1 cellular context compared by ENCODE assay signal in the genomic region with DNA sequence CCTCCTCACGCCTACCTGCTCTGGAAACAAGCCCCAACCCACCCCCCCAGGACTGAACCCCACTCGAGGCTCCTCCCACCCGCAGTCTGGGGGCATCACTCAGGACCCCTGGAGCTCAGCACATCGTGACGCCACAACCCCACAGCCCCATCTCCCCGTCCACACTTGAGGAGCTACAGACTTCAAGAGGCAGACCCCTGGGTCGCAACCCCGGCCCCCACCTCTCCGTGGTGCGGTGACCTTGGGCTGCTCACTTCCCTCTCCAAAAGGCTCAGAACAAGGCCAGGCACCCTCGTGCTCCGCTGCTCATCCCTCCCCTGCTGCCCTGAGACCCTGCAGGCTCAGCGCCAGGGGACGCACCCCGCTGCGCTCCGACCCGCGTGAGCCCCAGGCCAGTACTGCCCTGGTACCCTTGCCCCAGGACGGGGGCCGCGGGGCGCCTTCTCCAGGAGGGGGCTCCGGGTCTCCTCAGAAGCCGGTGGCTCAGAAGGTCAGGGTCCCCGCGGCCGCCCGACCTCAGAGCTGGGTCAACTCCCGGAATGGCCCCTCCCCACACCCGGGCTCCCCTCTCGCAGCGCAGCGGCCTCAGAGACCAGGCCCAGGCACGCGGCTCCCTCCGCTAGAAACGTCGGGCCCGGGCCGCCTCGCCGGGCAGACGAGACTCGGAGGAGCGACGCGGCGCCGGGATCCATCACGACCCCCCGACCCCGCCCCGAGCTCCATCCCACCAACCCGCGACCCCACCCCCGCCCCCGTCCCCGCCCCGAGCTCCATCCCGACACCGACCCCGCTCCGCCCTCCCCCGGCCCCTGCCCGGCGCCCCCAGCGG.
A peak's percentile ranks its signal among the peaks of the same experiment; 100 is the strongest.
TF ChIP-seq lines count a peak whose summit lies in the region.

No MANE protein-coding gene starts in this region.

TF ChIP-seq in HepG2, 621 proteins besides CTCF, POLR2A, EP300 and RAD21 (continued from another document and continues in another):
- TF ChIP-seq, protein P1, sequence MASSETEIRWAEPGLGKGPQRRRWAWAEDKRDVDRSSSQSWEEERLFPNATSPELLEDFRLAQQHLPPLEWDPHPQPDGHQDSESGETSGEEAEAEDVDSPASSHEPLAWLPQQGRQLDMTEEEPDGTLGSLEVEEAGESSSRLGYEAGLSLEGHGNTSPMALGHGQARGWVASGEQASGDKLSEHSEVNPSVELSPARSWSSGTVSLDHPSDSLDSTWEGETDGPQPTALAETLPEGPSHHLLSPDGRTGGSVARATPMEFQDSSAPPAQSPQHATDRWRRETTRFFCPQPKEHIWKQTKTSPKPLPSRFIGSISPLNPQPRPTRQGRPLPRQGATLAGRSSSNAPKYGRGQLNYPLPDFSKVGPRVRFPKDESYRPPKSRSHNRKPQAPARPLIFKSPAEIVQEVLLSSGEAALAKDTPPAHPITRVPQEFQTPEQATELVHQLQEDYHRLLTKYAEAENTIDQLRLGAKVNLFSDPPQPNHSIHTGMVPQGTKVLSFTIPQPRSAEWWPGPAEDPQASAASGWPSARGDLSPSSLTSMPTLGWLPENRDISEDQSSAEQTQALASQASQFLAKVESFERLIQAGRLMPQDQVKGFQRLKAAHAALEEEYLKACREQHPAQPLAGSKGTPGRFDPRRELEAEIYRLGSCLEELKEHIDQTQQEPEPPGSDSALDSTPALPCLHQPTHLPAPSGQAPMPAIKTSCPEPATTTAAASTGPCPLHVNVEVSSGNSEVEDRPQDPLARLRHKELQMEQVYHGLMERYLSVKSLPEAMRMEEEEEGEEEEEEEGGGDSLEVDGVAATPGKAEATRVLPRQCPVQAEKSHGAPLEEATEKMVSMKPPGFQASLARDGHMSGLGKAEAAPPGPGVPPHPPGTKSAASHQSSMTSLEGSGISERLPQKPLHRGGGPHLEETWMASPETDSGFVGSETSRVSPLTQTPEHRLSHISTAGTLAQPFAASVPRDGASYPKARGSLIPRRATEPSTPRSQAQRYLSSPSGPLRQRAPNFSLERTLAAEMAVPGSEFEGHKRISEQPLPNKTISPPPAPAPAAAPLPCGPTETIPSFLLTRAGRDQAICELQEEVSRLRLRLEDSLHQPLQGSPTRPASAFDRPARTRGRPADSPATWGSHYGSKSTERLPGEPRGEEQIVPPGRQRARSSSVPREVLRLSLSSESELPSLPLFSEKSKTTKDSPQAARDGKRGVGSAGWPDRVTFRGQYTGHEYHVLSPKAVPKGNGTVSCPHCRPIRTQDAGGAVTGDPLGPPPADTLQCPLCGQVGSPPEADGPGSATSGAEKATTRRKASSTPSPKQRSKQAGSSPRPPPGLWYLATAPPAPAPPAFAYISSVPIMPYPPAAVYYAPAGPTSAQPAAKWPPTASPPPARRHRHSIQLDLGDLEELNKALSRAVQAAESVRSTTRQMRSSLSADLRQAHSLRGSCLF (CRISPR knock-in tag; IDR thresholded peaks at IDR 0.05; ENCODE audit: borderline replicate concordance) = no peak
- no peak for TF ChIP-seq LCORL (IDR thresholded peaks at IDR 0.05)
- no peak for TF ChIP-seq LCORL (CRISPR knock-in tag; IDR thresholded peaks at IDR 0.05)
- TF ChIP-seq, protein P2, sequence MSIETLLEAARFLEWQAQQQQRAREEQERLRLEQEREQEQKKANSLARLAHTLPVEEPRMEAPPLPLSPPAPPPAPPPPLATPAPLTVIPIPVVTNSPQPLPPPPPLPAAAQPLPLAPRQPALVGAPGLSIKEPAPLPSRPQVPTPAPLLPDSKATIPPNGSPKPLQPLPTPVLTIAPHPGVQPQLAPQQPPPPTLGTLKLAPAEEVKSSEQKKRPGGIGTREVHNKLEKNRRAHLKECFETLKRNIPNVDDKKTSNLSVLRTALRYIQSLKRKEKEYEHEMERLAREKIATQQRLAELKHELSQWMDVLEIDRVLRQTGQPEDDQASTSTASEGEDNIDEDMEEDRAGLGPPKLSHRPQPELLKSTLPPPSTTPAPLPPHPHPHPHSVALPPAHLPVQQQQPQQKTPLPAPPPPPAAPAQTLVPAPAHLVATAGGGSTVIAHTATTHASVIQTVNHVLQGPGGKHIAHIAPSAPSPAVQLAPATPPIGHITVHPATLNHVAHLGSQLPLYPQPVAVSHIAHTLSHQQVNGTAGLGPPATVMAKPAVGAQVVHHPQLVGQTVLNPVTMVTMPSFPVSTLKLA (IDR thresholded peaks at IDR 0.05) = no peak
- no peak for TF ChIP-seq FOXA1 (IDR thresholded peaks at IDR 0.05)
- TF ChIP-seq FOXA1 (CRISPR knock-in tag; IDR thresholded peaks at IDR 0.05) = no peak
- peak; percentile 14; the same call in 1 of the 2 replicates for TF ChIP-seq ZNF556 (CRISPR knock-in tag; IDR thresholded peaks at IDR 0.05; ENCODE audit: borderline replicate concordance)
- TF ChIP-seq ZFP82 (CRISPR knock-in tag; IDR thresholded peaks at IDR 0.05; ENCODE audit: borderline replicate concordance) = no peak
- TF ChIP-seq FOXK1 (CRISPR knock-in tag; IDR thresholded peaks at IDR 0.05; ENCODE audit: borderline replicate concordance, low read depth) = no peak
- no peak for TF ChIP-seq ZNF224 (CRISPR knock-in tag; IDR thresholded peaks at IDR 0.05)
- no peak for TF ChIP-seq ZNF446 (CRISPR knock-in tag; IDR thresholded peaks at IDR 0.05)
- 0 out of 2 replicates have a peak, but pooled peaks have one; percentile 23 for TF ChIP-seq ZNF572 (CRISPR knock-in tag; IDR thresholded peaks at IDR 0.05)
- no peak for TF ChIP-seq IRX3 (CRISPR knock-in tag; IDR thresholded peaks at IDR 0.05; ENCODE audit: borderline replicate concordance, low read depth)
- TF ChIP-seq SMAD9 (CRISPR knock-in tag; IDR thresholded peaks at IDR 0.05) = no peak
- TF ChIP-seq, protein P3, sequence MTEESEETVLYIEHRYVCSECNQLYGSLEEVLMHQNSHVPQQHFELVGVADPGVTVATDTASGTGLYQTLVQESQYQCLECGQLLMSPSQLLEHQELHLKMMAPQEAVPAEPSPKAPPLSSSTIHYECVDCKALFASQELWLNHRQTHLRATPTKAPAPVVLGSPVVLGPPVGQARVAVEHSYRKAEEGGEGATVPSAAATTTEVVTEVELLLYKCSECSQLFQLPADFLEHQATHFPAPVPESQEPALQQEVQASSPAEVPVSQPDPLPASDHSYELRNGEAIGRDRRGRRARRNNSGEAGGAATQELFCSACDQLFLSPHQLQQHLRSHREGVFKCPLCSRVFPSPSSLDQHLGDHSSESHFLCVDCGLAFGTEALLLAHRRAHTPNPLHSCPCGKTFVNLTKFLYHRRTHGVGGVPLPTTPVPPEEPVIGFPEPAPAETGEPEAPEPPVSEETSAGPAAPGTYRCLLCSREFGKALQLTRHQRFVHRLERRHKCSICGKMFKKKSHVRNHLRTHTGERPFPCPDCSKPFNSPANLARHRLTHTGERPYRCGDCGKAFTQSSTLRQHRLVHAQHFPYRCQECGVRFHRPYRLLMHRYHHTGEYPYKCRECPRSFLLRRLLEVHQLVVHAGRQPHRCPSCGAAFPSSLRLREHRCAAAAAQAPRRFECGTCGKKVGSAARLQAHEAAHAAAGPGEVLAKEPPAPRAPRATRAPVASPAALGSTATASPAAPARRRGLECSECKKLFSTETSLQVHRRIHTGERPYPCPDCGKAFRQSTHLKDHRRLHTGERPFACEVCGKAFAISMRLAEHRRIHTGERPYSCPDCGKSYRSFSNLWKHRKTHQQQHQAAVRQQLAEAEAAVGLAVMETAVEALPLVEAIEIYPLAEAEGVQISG (CRISPR knock-in tag; IDR thresholded peaks at IDR 0.05) = no peak; the same call in 1 of the 2 replicates
- no peak; the same call in 1 of the 2 replicates for TF ChIP-seq HOXA3 (CRISPR knock-in tag; IDR thresholded peaks at IDR 0.05)
- no peak for TF ChIP-seq KLF12 (CRISPR knock-in tag; IDR thresholded peaks at IDR 0.05; ENCODE audit: borderline replicate concordance)
- no peak for TF ChIP-seq ZNF567 (CRISPR knock-in tag; IDR thresholded peaks at IDR 0.05; ENCODE audit: borderline replicate concordance)
- no peak for TF ChIP-seq JDP2 (CRISPR knock-in tag; IDR thresholded peaks at IDR 0.05; ENCODE audit: borderline replicate concordance)
- no peak for TF ChIP-seq MTF1 (CRISPR knock-in tag; IDR thresholded peaks at IDR 0.05)
- TF ChIP-seq, protein P4, sequence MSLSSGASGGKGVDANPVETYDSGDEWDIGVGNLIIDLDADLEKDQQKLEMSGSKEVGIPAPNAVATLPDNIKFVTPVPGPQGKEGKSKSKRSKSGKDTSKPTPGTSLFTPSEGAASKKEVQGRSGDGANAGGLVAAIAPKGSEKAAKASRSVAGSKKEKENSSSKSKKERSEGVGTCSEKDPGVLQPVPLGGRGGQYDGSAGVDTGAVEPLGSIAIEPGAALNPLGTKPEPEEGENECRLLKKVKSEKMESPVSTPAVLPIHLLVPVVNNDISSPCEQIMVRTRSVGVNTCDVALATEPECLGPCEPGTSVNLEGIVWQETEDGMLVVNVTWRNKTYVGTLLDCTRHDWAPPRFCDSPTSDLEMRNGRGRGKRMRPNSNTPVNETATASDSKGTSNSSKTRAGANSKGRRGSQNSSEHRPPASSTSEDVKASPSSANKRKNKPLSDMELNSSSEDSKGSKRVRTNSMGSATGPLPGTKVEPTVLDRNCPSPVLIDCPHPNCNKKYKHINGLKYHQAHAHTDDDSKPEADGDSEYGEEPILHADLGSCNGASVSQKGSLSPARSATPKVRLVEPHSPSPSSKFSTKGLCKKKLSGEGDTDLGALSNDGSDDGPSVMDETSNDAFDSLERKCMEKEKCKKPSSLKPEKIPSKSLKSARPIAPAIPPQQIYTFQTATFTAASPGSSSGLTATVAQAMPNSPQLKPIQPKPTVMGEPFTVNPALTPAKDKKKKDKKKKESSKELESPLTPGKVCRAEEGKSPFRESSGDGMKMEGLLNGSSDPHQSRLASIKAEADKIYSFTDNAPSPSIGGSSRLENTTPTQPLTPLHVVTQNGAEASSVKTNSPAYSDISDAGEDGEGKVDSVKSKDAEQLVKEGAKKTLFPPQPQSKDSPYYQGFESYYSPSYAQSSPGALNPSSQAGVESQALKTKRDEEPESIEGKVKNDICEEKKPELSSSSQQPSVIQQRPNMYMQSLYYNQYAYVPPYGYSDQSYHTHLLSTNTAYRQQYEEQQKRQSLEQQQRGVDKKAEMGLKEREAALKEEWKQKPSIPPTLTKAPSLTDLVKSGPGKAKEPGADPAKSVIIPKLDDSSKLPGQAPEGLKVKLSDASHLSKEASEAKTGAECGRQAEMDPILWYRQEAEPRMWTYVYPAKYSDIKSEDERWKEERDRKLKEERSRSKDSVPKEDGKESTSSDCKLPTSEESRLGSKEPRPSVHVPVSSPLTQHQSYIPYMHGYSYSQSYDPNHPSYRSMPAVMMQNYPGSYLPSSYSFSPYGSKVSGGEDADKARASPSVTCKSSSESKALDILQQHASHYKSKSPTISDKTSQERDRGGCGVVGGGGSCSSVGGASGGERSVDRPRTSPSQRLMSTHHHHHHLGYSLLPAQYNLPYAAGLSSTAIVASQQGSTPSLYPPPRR (CRISPR knock-in tag; IDR thresholded peaks at IDR 0.05; ENCODE audit: borderline replicate concordance) = 0 out of 2 replicates have a peak, but pooled peaks have one; percentile 22
- no peak for TF ChIP-seq NCOA5 (CRISPR knock-in tag; IDR thresholded peaks at IDR 0.05)
- no peak for TF ChIP-seq ZNF124 (CRISPR knock-in tag; IDR thresholded peaks at IDR 0.05)
- no peak for TF ChIP-seq ZNF790 (CRISPR knock-in tag; IDR thresholded peaks at IDR 0.05; ENCODE audit: borderline replicate concordance)
- TF ChIP-seq, protein P5, sequence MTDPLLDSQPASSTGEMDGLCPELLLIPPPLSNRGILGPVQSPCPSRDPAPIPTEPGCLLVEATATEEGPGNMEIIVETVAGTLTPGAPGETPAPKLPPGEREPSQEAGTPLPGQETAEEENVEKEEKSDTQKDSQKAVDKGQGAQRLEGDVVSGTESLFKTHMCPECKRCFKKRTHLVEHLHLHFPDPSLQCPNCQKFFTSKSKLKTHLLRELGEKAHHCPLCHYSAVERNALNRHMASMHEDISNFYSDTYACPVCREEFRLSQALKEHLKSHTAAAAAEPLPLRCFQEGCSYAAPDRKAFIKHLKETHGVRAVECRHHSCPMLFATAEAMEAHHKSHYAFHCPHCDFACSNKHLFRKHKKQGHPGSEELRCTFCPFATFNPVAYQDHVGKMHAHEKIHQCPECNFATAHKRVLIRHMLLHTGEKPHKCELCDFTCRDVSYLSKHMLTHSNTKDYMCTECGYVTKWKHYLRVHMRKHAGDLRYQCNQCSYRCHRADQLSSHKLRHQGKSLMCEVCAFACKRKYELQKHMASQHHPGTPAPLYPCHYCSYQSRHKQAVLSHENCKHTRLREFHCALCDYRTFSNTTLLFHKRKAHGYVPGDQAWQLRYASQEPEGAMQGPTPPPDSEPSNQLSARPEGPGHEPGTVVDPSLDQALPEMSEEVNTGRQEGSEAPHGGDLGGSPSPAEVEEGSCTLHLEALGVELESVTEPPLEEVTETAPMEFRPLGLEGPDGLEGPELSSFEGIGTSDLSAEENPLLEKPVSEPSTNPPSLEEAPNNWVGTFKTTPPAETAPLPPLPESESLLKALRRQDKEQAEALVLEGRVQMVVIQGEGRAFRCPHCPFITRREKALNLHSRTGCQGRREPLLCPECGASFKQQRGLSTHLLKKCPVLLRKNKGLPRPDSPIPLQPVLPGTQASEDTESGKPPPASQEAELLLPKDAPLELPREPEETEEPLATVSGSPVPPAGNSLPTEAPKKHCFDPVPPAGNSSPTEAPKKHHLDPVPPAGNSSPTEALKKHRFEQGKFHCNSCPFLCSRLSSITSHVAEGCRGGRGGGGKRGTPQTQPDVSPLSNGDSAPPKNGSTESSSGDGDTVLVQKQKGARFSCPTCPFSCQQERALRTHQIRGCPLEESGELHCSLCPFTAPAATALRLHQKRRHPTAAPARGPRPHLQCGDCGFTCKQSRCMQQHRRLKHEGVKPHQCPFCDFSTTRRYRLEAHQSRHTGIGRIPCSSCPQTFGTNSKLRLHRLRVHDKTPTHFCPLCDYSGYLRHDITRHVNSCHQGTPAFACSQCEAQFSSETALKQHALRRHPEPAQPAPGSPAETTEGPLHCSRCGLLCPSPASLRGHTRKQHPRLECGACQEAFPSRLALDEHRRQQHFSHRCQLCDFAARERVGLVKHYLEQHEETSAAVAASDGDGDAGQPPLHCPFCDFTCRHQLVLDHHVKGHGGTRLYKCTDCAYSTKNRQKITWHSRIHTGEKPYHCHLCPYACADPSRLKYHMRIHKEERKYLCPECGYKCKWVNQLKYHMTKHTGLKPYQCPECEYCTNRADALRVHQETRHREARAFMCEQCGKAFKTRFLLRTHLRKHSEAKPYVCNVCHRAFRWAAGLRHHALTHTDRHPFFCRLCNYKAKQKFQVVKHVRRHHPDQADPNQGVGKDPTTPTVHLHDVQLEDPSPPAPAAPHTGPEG (CRISPR knock-in tag; IDR thresholded peaks at IDR 0.05) = no peak
- TF ChIP-seq ZNF883 (CRISPR knock-in tag; IDR thresholded peaks at IDR 0.05; ENCODE audit: not compliant biosample characterization) = peak; percentile 50
- TF ChIP-seq NFYB (CRISPR knock-in tag; IDR thresholded peaks at IDR 0.05) = no peak
- no peak for TF ChIP-seq ZNF235 (CRISPR knock-in tag; IDR thresholded peaks at IDR 0.05; ENCODE audit: borderline replicate concordance)
- 0 out of 2 replicates have a peak, but pooled peaks have one; percentile 3 for TF ChIP-seq ZNF598 (CRISPR knock-in tag; IDR thresholded peaks at IDR 0.05; ENCODE audit: borderline replicate concordance)
- TF ChIP-seq, protein P6, sequence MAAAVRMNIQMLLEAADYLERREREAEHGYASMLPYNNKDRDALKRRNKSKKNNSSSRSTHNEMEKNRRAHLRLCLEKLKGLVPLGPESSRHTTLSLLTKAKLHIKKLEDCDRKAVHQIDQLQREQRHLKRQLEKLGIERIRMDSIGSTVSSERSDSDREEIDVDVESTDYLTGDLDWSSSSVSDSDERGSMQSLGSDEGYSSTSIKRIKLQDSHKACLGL (CRISPR knock-in tag; IDR thresholded peaks at IDR 0.05) = peak; percentile 3; the same call in 1 of the 2 replicates
